ENCODE assay signal across 25 cellular contexts in the genomic region with DNA sequence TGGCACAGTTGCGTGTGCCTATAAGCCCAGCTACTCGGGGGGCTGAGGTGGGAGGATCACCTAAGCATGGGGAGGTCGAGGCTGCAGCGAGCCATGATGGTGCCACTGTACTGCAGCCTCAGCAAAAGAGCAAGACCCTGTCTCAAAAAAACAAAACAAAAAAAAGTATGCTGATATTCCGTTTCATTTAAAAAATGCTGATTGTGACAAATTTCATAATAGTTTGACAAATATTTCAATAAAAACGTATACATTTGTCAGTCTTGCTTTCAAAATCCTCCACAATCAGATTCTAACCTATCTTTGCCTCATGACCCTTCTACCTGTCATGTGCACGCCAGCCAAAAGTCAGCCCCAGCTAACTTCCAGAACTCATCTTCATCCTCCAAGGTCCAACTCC. TPM values are rescaled to one million over a fixed set of nuclear protein-coding genes. Genes with fewer than 3 reads are reported as not detected.
"Had no signal": no experiment of that assay in that cellular context is flagged by ENCODE, and none has a peak within 500 bp of the region (broad histone marks: within the 10 kb centered on the region; RNA-seq: fewer than 3 reads in every experiment).

No MANE protein-coding gene starts in this region.

- H3K27me3 Mint-ChIP-seq: T-cell had no signal

- H3K9ac ChIP-seq: KMS-11, SK-N-SH had no signal

- H3K27ac ChIP-seq: HL-60, KMS-11, RWPE1 had no signal

- ATAC-seq: Panc1, PC-3, T-cell had no signal

- H3K4me3 Mint-ChIP-seq: T-cell; T-helper 1 cell treated with Interleukin-12 subunit alpha and Interleukin-12 subunit beta and Interleukin-4 antibody, amounts not matched to agents 30 μg/mL and 1 μg/mL, for 36 hours had no signal

- FAIRE-seq: HTR-8/SVneo had no signal

- H3K9me3 ChIP-seq: SK-N-SH had no signal

- H3K9me3 Mint-ChIP-seq: T-cell; T-helper 1 cell treated with Interleukin-12 subunit alpha and Interleukin-12 subunit beta and Interleukin-4 antibody, amounts not matched to agents 30 μg/mL and 1 μg/mL, for 36 hours had no signal

- H3K4me2 ChIP-seq: KMS-11, SK-N-SH had no signal

- H3K36me3 Mint-ChIP-seq: T-cell had no signal

- H3K27ac Mint-ChIP-seq: T-cell; T-helper 1 cell treated with Interleukin-12 subunit alpha and Interleukin-12 subunit beta and Interleukin-4 antibody, amounts not matched to agents 30 μg/mL and 1 μg/mL, for 36 hours had no signal

- DNase-seq: Kasumi-1, MM.1S, NCI-H1092 treated with DMSO at 0.1 percent for 48 hours, NCI-H1436, NCI-H187, NCI-H2029, NCI-H2081 treated with DMSO at 0.1 percent for 48 hours, NCI-H2171, NCI-H226, NCI-H446, NCI-H510A, NCI-H524 treated with DMSO at 0.1 percent for 48 hours, NCI-H69, NCI-H774, PC-3, SHP77, SK-N-SH, SW 1271, T-cell had no signal

RNA-seq across cellular contexts. Expression of gene USP44, which starts 9.8 kb away (rescaled TPM):
- total RNA-seq: PC-3 had no signal
